ENCODE assay signal across 1 cellular context in genomic region chr11:34417203-34417602, GRCh38.
TF ChIP-seq lines count a peak whose summit lies in the region.

No MANE protein-coding gene starts in this region.

TF ChIP-seq in HepG2, 621 proteins besides CTCF, POLR2A, EP300 and RAD21:
- TF ChIP-seq MAX (IDR thresholded peaks at IDR 0.05) (no peak), HOXA5 (CRISPR knock-in tag; IDR thresholded peaks at IDR 0.05) (no peak), RFX5 (IDR thresholded peaks at IDR 0.05; ENCODE audit: low read depth, low read length) (no peak), SMAD3 (CRISPR knock-in tag; IDR thresholded peaks at IDR 0.05) (no peak), ZNF251 (CRISPR knock-in tag; IDR thresholded peaks at IDR 0.05) (no peak), E2F1 (CRISPR knock-in tag; IDR thresholded peaks at IDR 0.05) (no peak), ZNF589 (CRISPR knock-in tag; conservative IDR thresholded peaks at IDR 0.05) (no peak), NCOA2 (CRISPR knock-in tag; IDR thresholded peaks at IDR 0.05) (no peak), ZNF646 (CRISPR knock-in tag; IDR thresholded peaks at IDR 0.05) (no peak), MTA3 (CRISPR knock-in tag; IDR thresholded peaks at IDR 0.05) (no peak), GMEB1 (CRISPR knock-in tag; IDR thresholded peaks at IDR 0.05; ENCODE audit: borderline replicate concordance) (no peak), ZFP90 (CRISPR knock-in tag; IDR thresholded peaks at IDR 0.05; ENCODE audit: borderline replicate concordance) (no peak), ETV6 (CRISPR knock-in tag; conservative IDR thresholded peaks at IDR 0.05) (no peak), DNMT1 (CRISPR knock-in tag; IDR thresholded peaks at IDR 0.05) (no peak), HIC2 (CRISPR knock-in tag; IDR thresholded peaks at IDR 0.05; ENCODE audit: low read depth) (no peak)
TF ChIP-seq in HepG2: peak in this region for 0.
